Comparison of ENCODE assay signal across 17 cellular contexts in the genomic region with DNA sequence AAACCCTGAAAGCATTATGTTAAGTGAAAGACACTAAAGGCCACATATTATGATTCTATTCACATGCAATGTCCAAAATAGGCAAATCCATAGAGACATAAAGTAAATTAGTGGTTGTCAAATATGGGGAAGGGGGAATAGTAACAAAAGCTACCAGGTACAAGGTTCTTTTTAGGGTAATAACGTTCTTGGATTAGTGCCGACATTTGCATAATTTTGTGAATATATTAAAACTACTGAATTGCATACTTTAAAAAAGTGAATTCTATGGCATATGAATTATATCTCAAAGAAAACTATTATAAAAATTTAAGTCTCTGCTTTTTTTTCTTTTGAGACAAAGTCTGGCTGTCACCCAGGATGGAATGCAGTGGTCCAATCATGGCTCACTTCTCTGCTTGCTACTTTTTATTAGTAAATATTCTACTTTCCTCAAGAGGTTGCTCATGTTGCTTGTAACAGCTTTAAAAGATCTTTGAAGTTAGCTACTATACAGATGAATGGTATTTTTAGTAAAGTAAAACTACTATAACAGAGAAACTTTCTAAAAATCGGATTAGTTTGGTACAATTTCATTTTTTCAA. TPM values are rescaled to one million over a fixed set of nuclear protein-coding genes. Genes with fewer than 3 reads are reported as not detected.
DNase-seq lines count a peak whose midpoint lies in the region; ATAC-seq and TF ChIP-seq lines count a peak whose summit lies in the region.
"Had no signal": no experiment of that assay in that cellular context is flagged by ENCODE, and none has a peak within 500 bp of the region (broad histone marks: within the 10 kb centered on the region; RNA-seq: fewer than 3 reads in every experiment).

No MANE protein-coding gene starts in this region.

- H3K9me3 ChIP-seq in mammary epithelial cell (replicated peaks; ENCODE audit: insufficient read depth, low read length), result no peaks in the 10 kb centered on the region
- H3K9me3 ChIP-seq in hepatocyte (ENCODE audit: low read depth), result no peaks in the 10 kb centered on the region
- H3K9me3 ChIP-seq in colonic mucosa, result no peaks in the 10 kb centered on the region
- H3K9me3 ChIP-seq: body of pancreas, gastrocnemius medialis, thyroid gland had no signal

- no peaks in the 10 kb centered on the region for H4K20me1 ChIP-seq in GM23338 (replicated peaks; ENCODE audit: insufficient read depth)
- H4K20me1 ChIP-seq in mammary epithelial cell (ENCODE audit: insufficient read depth, low read length), result no peaks in the 10 kb centered on the region
- peaks cover 36% of the 10 kb centered on the region for H4K20me1 ChIP-seq in hepatocyte (ENCODE audit: insufficient read depth, poor library complexity, severe bottlenecking)

- H3K4me3 ChIP-seq in GM23338 (peak overlapping the region; percentile 88; the same call in 1 of the 2 replicates), mammary epithelial cell (replicated peaks in 1 of 3; ENCODE audit: insufficient read depth in 1 of 3, low read depth in 2 of 3, low read length in 3 of 3) (peak overlapping the region in 2 of 3 experiments; percentile 61 to 80), hepatocyte (peak overlapping the region; percentile 83), colonic mucosa (no peak overlapping the region)
- H3K4me3 ChIP-seq: body of pancreas, thyroid gland had no signal

- whole genome bisulfite sequencing in mammary epithelial cell (ENCODE audit: low coverage, missing lambda C conversion rate), result 83% methylated on average over 3 of the region's 3 CpGs
- 95% methylated on average over 3 of the region's 3 CpGs for whole genome bisulfite sequencing in hepatocyte (ENCODE audit: low lambda C conversion rate, missing lambda C conversion rate)

- H3K79me2 ChIP-seq in GM23338 (replicated peaks; ENCODE audit: insufficient read depth) (peaks cover 56% of the 10 kb centered on the region), mammary epithelial cell (ENCODE audit: insufficient read depth, low read length) (peaks cover 70% of the 10 kb centered on the region), hepatocyte (peaks cover 62% of the 10 kb centered on the region)

- H2AFZ ChIP-seq in GM23338 (no peak overlapping the region), mammary epithelial cell (ENCODE audit: low read depth, low read length) (no peak overlapping the region), hepatocyte (no peak overlapping the region)

- H3K4me1 Mint-ChIP-seq in GM23338, result peaks cover 16% of the 10 kb centered on the region
- peaks cover 25 to 66% of the 10 kb centered on the region in 2 donors for H3K4me1 Mint-ChIP-seq in stimulated activated naive B cell treated with anti-CD40 and anti-IgM and Interleukin-4, amounts not matched to agents 10 μg/mL and 1 μg/mL and 100 μg/mL, for 72 hours

- peak overlapping the region; percentile 97 for H3K4me2 ChIP-seq in GM23338
- H3K4me2 ChIP-seq in mammary epithelial cell (ENCODE audit: insufficient read depth, low read depth, low read length), result peak overlapping the region; percentile 97
- H3K4me2 ChIP-seq in hepatocyte, result peak overlapping the region; percentile 82

- BruUV-seq in mammary epithelial cell (replicated peaks; lab: Mats Ljungman, UMichigan), result no TSS peak

- H3K27me3 ChIP-seq in GM23338 (ENCODE audit: insufficient read depth) (peaks cover 11% of the 10 kb centered on the region; the same call in 1 of the 2 replicates), mammary epithelial cell (ENCODE audit: insufficient read depth, low read length) (no peaks in the 10 kb centered on the region), hepatocyte (no peaks in the 10 kb centered on the region), colonic mucosa (no peaks in the 10 kb centered on the region)
- H3K27me3 ChIP-seq: body of pancreas, gastrocnemius medialis, thyroid gland had no signal

- H3F3A ChIP-seq in GM23338 (replicated peaks; ENCODE audit: low read depth), result no peaks in the 10 kb centered on the region

- H3K4me3 Mint-ChIP-seq in GM23338, result no peak overlapping the region
- H3K4me3 Mint-ChIP-seq in stimulated activated naive B cell treated with anti-CD40 and anti-IgM and Interleukin-4, amounts not matched to agents 10 μg/mL and 1 μg/mL and 100 μg/mL, for 72 hours, result peak overlapping the region; percentile 25 to 29

- H3K9me3 Mint-ChIP-seq in GM23338, result no peaks in the 10 kb centered on the region
- H3K9me3 Mint-ChIP-seq in stimulated activated naive B cell treated with anti-CD40 and anti-IgM and Interleukin-4, amounts not matched to agents 10 μg/mL and 1 μg/mL and 100 μg/mL, for 72 hours, result no peaks in the 10 kb centered on the region

- H3K36me3 ChIP-seq in GM23338 (ENCODE audit: insufficient read depth), result no peaks in the 10 kb centered on the region
- H3K36me3 ChIP-seq in mammary epithelial cell (ENCODE audit: insufficient read depth, low read length), result no peaks in the 10 kb centered on the region
- no peaks in the 10 kb centered on the region for H3K36me3 ChIP-seq in hepatocyte (replicated peaks; ENCODE audit: insufficient read depth, low read depth)
- H3K36me3 ChIP-seq in colonic mucosa, result no peaks in the 10 kb centered on the region
- H3K36me3 ChIP-seq: gastrocnemius medialis, thyroid gland had no signal

- ATAC-seq in GM23338 (no peak), HG02798 (IDR thresholded peaks at IDR 0.05; ENCODE audit: poor library complexity, unreplicated experiment) (no peak)
- ATAC-seq in stimulated activated naive B cell treated with anti-CD40 and anti-IgM and Interleukin-4, amounts not matched to agents 10 μg/mL and 1 μg/mL and 100 μg/mL, for 72 hours (replicated peaks), result no peak
- ATAC-seq: gastrocnemius medialis had no signal

- CTCF ChIA-PET in mammary epithelial cell (lab: Charles Lee; ENCODE audit: low non-redundant PET), result no interaction called here

- in situ Hi-C loops in mammary epithelial cell (cut with MboI; ENCODE audit: low sequenced_read_pairs in 2 of 2) (no loop called here), G401 (cut with HindIII; ENCODE audit: low sequenced_read_pairs) (no loop called here)

- H3K4me1 ChIP-seq in GM23338 (ENCODE audit: insufficient read depth) (peaks cover 24% of the 10 kb centered on the region), mammary epithelial cell (ENCODE audit: insufficient read depth, low read length) (peaks cover 20% of the 10 kb centered on the region), hepatocyte (ENCODE audit: insufficient read depth) (peaks cover 6% of the 10 kb centered on the region), colonic mucosa (no peaks in the 10 kb centered on the region)

- H3K9ac ChIP-seq in mammary epithelial cell (ENCODE audit: insufficient read depth, low read length), result peak overlapping the region; percentile 91
- H3K9ac ChIP-seq in colonic mucosa (ENCODE audit: low read depth in 2 of 2, low read length in 2 of 2), result no peak overlapping the region

- intact Hi-C loops in mammary epithelial cell (cut with micrococcal nuclease), result loop anchor here (5.0 kb wide), 2 partner anchors 80 to 195 kb away; no protein-coding TSS in a partner anchor
- intact Hi-C loops in colonic mucosa (cut with DNase I), result no loop called here

- H3K9me2 ChIP-seq in GM23338 (ENCODE audit: insufficient read depth), result no peaks in the 10 kb centered on the region
- no peaks in the 10 kb centered on the region for H3K9me2 ChIP-seq in hepatocyte (replicated peaks; ENCODE audit: insufficient read depth)

- no peaks in the 10 kb centered on the region for H3K36me3 Mint-ChIP-seq in GM23338 (ENCODE audit: low read depth)
- H3K36me3 Mint-ChIP-seq in stimulated activated naive B cell treated with anti-CD40 and anti-IgM and Interleukin-4, amounts not matched to agents 10 μg/mL and 1 μg/mL and 100 μg/mL, for 72 hours, result no peaks in the 10 kb centered on the region

- dilution Hi-C loops in mammary epithelial cell (cut with HindIII; ENCODE audit: low sequenced_read_pairs), result no loop called here

- no peak overlapping the region for H3K27ac Mint-ChIP-seq in GM23338
- H3K27ac Mint-ChIP-seq in stimulated activated naive B cell treated with anti-CD40 and anti-IgM and Interleukin-4, amounts not matched to agents 10 μg/mL and 1 μg/mL and 100 μg/mL, for 72 hours, result no peak overlapping the region
- H3K27ac Mint-ChIP-seq: activated CD4-positive, alpha-beta T cell treated with anti-CD3 and anti-CD28 coated beads, Interleukin-2, amount 10 ng/mL, durations not matched to agents 7 days and 5 days had no signal

- TF ChIP-seq CTCF in GM23338 (conservative IDR thresholded peaks at IDR 0.05; ENCODE audit: low read depth in 2 of 2) (no peak), mammary epithelial cell (conservative IDR thresholded peaks at IDR 0.05 in 1 of 2, IDR thresholded peaks at IDR 0.05 in 1 of 2; ENCODE audit: extremely low read depth in 1 of 2, insufficient read depth in 1 of 2, low read depth in 1 of 2, low read length in 2 of 2) (no peak), hepatocyte (IDR thresholded peaks at IDR 0.05; ENCODE audit: poor library complexity) (no peak), colonic mucosa (IDR thresholded peaks at IDR 0.05) (no peak)

- no peak for DNase-seq in GM23338 (ENCODE audit: low spot score)
- DNase-seq in mammary epithelial cell, result no peak
- DNase-seq in hepatocyte (ENCODE audit: low spot score), result no peak
- DNase-seq in stimulated activated naive B cell treated with anti-CD40 and anti-IgM and Interleukin-4, amounts not matched to agents 10 μg/mL and 1 μg/mL and 100 μg/mL, for 72 hours, result no peak
- DNase-seq in colonic mucosa, result no peak
- DNase-seq in NCI-H748 treated with DMSO at 0.1 percent for 48 hours (lab: John Stamatoyannopoulos, UW), result no peak
- no peak for DNase-seq in G401 (ENCODE audit: low spot score)
- DNase-seq: activated CD4-positive, alpha-beta T cell treated with anti-CD3 and anti-CD28 coated beads, Interleukin-2, amount 10 ng/mL, durations not matched to agents 7 days and 5 days; activated naive CD4-positive, alpha-beta T cell treated with anti-CD3 and anti-CD28 coated beads, Interleukin-2, amount 50 U/mL, for 16 hours; body of pancreas; DMS 273 treated with DMSO at 0.1 percent for 48 hours; gastrocnemius medialis; mesendoderm; NCI-H2081; stimulated activated CD4-positive, alpha-beta T cell treated with anti-CD3 and anti-CD28 coated beads, Interleukin-2, amount 100 ng/mL, for 48 hours; thyroid gland had no signal

- no peaks in the 10 kb centered on the region for H3K27me3 Mint-ChIP-seq in GM23338 (ENCODE audit: insufficient read depth, low read depth, poor library complexity)
- H3K27me3 Mint-ChIP-seq in stimulated activated naive B cell treated with anti-CD40 and anti-IgM and Interleukin-4, amounts not matched to agents 10 μg/mL and 1 μg/mL and 100 μg/mL, for 72 hours, result no peaks in the 10 kb centered on the region

- H3K27ac ChIP-seq in GM23338 (ENCODE audit: low read depth) (no peak overlapping the region), mammary epithelial cell (ENCODE audit: insufficient read depth, low read depth, low read length) (peak overlapping the region; percentile 86), hepatocyte (peak overlapping the region; percentile 95), colonic mucosa (no peak overlapping the region)
- H3K27ac ChIP-seq: thyroid gland had no signal

RNA-seq across cellular contexts. Expression of a gene that starts 2.5 kb away (rescaled TPM):
- 21.6 and 26.6 TPM in 2 replicates for total RNA-seq in GM23338 (2014; rRNA removed; shearing (Covaris generic))
- polyA plus RNA-seq in GM23338 (2016; fragmentation: Nextera tagmentation; extraction: Ambion mirVana), result 11.0 and 12.6 TPM in 2 replicates
- 10 to 100 TPM; 20.7 to 32.1 TPM for total RNA-seq in mammary epithelial cell
- polyA plus RNA-seq in mammary epithelial cell, result 24.6 TPM
- polyA minus RNA-seq in mammary epithelial cell, result 65.0 TPM
- total RNA-seq in hepatocyte, result 24.3 and 34.7 TPM in 2 replicates
- 42.4 and 44.0 TPM in 2 replicates for polyA plus RNA-seq in hepatocyte
- 10 to 100 TPM; 25.5 to 41.3 TPM for total RNA-seq in colonic mucosa
- 1.9 and 3.9 TPM in 2 replicates for total RNA-seq in G401 (2014; rRNA removed; shearing (Covaris generic))

Comparison
In these comparisons a context has a peak if more than half of its experiments do, and no peak if none do; other contexts are left out.
1. H3K27ac ChIP-seq: peak in mammary epithelial cell (single experiment) and hepatocyte (single experiment); none in GM23338 (single experiment) and colonic mucosa (single experiment).
2. Peak in every context shown above with its lines, with median percentiles within 50 percentile points of each other: H3K4me2 ChIP-seq.